17 cellular contexts compared by ENCODE assay signal in genomic region chr13:107778094-107778493, GRCh38.
DNase-seq lines count a peak whose midpoint lies in the region; ATAC-seq, FAIRE-seq and TF ChIP-seq lines count a peak whose summit lies in the region.
"Had no signal": no experiment of that assay in that cellular context is flagged by ENCODE, and none has a peak within 500 bp of the region (broad histone marks: within the 10 kb centered on the region; RNA-seq: fewer than 3 reads in every experiment).

No MANE protein-coding gene starts in this region.

- TF ChIP-seq CTCF in WTC11 (IDR thresholded peaks at IDR 0.05) (no peak), endothelial cell of umbilical vein (IDR thresholded peaks at IDR 0.05; ENCODE audit: extremely low read depth in 1 of 2, insufficient read depth in 1 of 2, low read depth in 1 of 2, low read length in 2 of 2) (no peak), ascending aorta (IDR thresholded peaks at IDR 0.05) (no peak), adrenal gland (IDR thresholded peaks at IDR 0.05) (no peak)

- ATAC-seq in WTC11, result peak; percentile 24; the same call in 1 of the 2 replicates
- ATAC-seq: CD8-positive, alpha-beta T cell; GM12878 had no signal

- no TSS peak for BruUV-seq in endothelial cell of umbilical vein (replicated peaks; lab: Mats Ljungman, UMichigan)

- H3K36me3 Mint-ChIP-seq in WTC11, result peaks cover 9% of the 10 kb centered on the region
- H3K36me3 Mint-ChIP-seq: CD8-positive, alpha-beta T cell had no signal

- H4K20me1 ChIP-seq in endothelial cell of umbilical vein (replicated peaks; ENCODE audit: control insufficient read depth, extremely low read depth, insufficient read depth, low read length), result no peaks in the 10 kb centered on the region
- H4K20me1 ChIP-seq: BLaER1 treated with 17β-estradiol and CSF1 and Interleukin-3, amounts not matched to agents 10 nM and 100 nM had no signal

- H3K27me3 Mint-ChIP-seq in WTC11 (ENCODE audit: low read depth), result no peaks in the 10 kb centered on the region
- H3K27me3 Mint-ChIP-seq: B cell had no signal

- WGBS in adrenal gland, 4 donors, result 60 to 67% (median 63%) methylated on average over 1 of the region's 1 CpG

- CTCF ChIA-PET in WTC11 (lab: Charles Lee) (no interaction called here), endothelial cell of umbilical vein (lab: Charles Lee) (interaction anchor here (1.8 kb wide), 1 partner anchor 9 kb away, joined by 8 read pairs; no protein-coding TSS in a partner anchor)

- no peaks in the 10 kb centered on the region for H3K79me2 ChIP-seq in endothelial cell of umbilical vein (ENCODE audit: control insufficient read depth, insufficient read depth, low read length)

- no peak overlapping the region for H3K4me3 Mint-ChIP-seq in WTC11
- H3K4me3 Mint-ChIP-seq: B cell; CD8-positive, alpha-beta T cell had no signal

- H3K9me3 ChIP-seq in endothelial cell of umbilical vein (replicated peaks; ENCODE audit: control insufficient read depth, insufficient read depth, low read length) (no peaks in the 10 kb centered on the region), ascending aorta (no peaks in the 10 kb centered on the region), adrenal gland (replicated peaks in 1 of 3) (no peaks in the 10 kb centered on the region)

- H3K36me3 ChIP-seq in endothelial cell of umbilical vein (ENCODE audit: control insufficient read depth in 2 of 2, extremely low read depth in 1 of 2, insufficient read depth in 2 of 2, low read length in 2 of 2) (no peaks in the 10 kb centered on the region), ascending aorta (no peaks in the 10 kb centered on the region), adrenal gland (replicated peaks in 1 of 2) (no peaks in the 10 kb centered on the region)
- H3K36me3 ChIP-seq: BLaER1 treated with 17β-estradiol and CSF1 and Interleukin-3, amounts not matched to agents 10 nM and 100 nM had no signal

- no peak for TF ChIP-seq POLR2A in H54 (IDR thresholded peaks at IDR 0.05; ENCODE audit: low read depth, low read length)
- no peak for TF ChIP-seq POLR2A in endothelial cell of umbilical vein (IDR thresholded peaks at IDR 0.05; ENCODE audit: low read depth, low read length)
- TF ChIP-seq POLR2A in adrenal gland (IDR thresholded peaks at IDR 0.05), result no peak

- no peak overlapping the region for H3K4me3 ChIP-seq in endothelial cell of umbilical vein (replicated peaks in 1 of 3; ENCODE audit: insufficient read depth in 1 of 3, low read depth in 1 of 3, low read length in 3 of 3)
- H3K4me3 ChIP-seq in ascending aorta, result no peak overlapping the region
- H3K4me3 ChIP-seq in adrenal gland, result no peak overlapping the region
- H3K4me3 ChIP-seq: BLaER1 treated with 17β-estradiol and CSF1 and Interleukin-3, amounts not matched to agents 10 nM and 100 nM; GM12878 had no signal

- H3K9me3 Mint-ChIP-seq in WTC11, result peaks cover 12% of the 10 kb centered on the region

- no peak overlapping the region for H3K4me2 ChIP-seq in endothelial cell of umbilical vein (ENCODE audit: insufficient read depth, low read length)
- H3K4me2 ChIP-seq: BLaER1 treated with 17β-estradiol and CSF1 and Interleukin-3, amounts not matched to agents 10 nM and 100 nM had no signal

- H3K9me1 ChIP-seq in endothelial cell of umbilical vein (replicated peaks; ENCODE audit: control insufficient read depth, extremely low read depth, insufficient read depth, low read length), result no peaks in the 10 kb centered on the region

- peak; percentile 91 for FAIRE-seq in H54 (lab: Jason Lieb, UNC)
- no peak for FAIRE-seq in endothelial cell of umbilical vein (lab: Jason Lieb, UNC)
- FAIRE-seq: GM12878 had no signal

- no peak for DNase-seq in H54 (ENCODE audit: insufficient read length, low spot score)
- DNase-seq in WTC11 (ENCODE audit: low spot score), result no peak
- peak; percentile 36 for DNase-seq in endothelial cell of umbilical vein (ENCODE audit: low read depth, low spot score)
- no peak for DNase-seq in ascending aorta (ENCODE audit: low spot score in 2 of 2)
- no peak for DNase-seq in mesenteric fat pad (ENCODE audit: low spot score)
- DNase-seq in adrenal gland, result no peak
- DNase-seq in 8988T, result no peak
- DNase-seq: Calu3; CD8-positive, alpha-beta T cell; DMS53; DND-41; EL; HCEC 1CT had no signal

- intact Hi-C loops in endothelial cell of umbilical vein (cut with micrococcal nuclease) (loop anchor here (5.0 kb wide), 1 partner anchor 406 kb away; no protein-coding TSS in a partner anchor), ascending aorta (cut with DNase I) (no loop called here), adrenal gland (cut with DNase I) (no loop called here)

- H3K4me1 ChIP-seq in endothelial cell of umbilical vein (ENCODE audit: control insufficient read depth, extremely low read depth, insufficient read depth, low read length), result no peaks in the 10 kb centered on the region
- no peaks in the 10 kb centered on the region for H3K4me1 ChIP-seq in ascending aorta
- no peaks in the 10 kb centered on the region for H3K4me1 ChIP-seq in adrenal gland (replicated peaks in 1 of 2)
- H3K4me1 ChIP-seq: BLaER1 treated with 17β-estradiol and CSF1 and Interleukin-3, amounts not matched to agents 10 nM and 100 nM had no signal

- H3K27ac ChIP-seq in endothelial cell of umbilical vein (ENCODE audit: insufficient read depth, low read depth, low read length) (no peak overlapping the region), ascending aorta (no peak overlapping the region), adrenal gland (no peak overlapping the region)
- H3K27ac ChIP-seq: BLaER1 treated with 17β-estradiol and CSF1 and Interleukin-3, amounts not matched to agents 10 nM and 100 nM; HL-60 had no signal

- dilution Hi-C loops in endothelial cell of umbilical vein (cut with MboI; ENCODE audit: extremely low pct_ligation_motif_present, low sequenced_read_pairs), result no loop called here

- POLR2A ChIA-PET in WTC11 (lab: Charles Lee) (no interaction called here), endothelial cell of umbilical vein (lab: Charles Lee) (no interaction called here)

- H3K27me3 ChIP-seq in endothelial cell of umbilical vein (ENCODE audit: control insufficient read depth in 2 of 2, insufficient read depth in 2 of 2, low read length in 2 of 2) (no peaks in the 10 kb centered on the region), ascending aorta (no peaks in the 10 kb centered on the region), adrenal gland (no peaks in the 10 kb centered on the region)
- H3K27me3 ChIP-seq: BLaER1 treated with 17β-estradiol and CSF1 and Interleukin-3, amounts not matched to agents 10 nM and 100 nM had no signal

- H2AFZ ChIP-seq in endothelial cell of umbilical vein (ENCODE audit: low read depth, low read length), result no peak overlapping the region

- H3K27ac Mint-ChIP-seq in WTC11, result no peak overlapping the region
- H3K27ac Mint-ChIP-seq: B cell; CD8-positive, alpha-beta T cell had no signal

- H3K9ac ChIP-seq in endothelial cell of umbilical vein (replicated peaks; ENCODE audit: extremely low read depth, insufficient read depth, low read length), result no peak overlapping the region
- H3K9ac ChIP-seq: BLaER1 treated with 17β-estradiol and CSF1 and Interleukin-3, amounts not matched to agents 10 nM and 100 nM had no signal

- H3K4me1 Mint-ChIP-seq in WTC11, result peaks cover 16% of the 10 kb centered on the region
- H3K4me1 Mint-ChIP-seq: B cell had no signal

TF ChIP-seq in WTC11, 78 proteins besides CTCF, POLR2A, EP300 and RAD21 (continues in another document):
- no peak for TF ChIP-seq ATF3 (CRISPR knock-in tag; conservative IDR thresholded peaks at IDR 0.05)
- no peak for TF ChIP-seq ZNF138 (CRISPR knock-in tag; conservative IDR thresholded peaks at IDR 0.05)
- no peak for TF ChIP-seq CDX4 (CRISPR knock-in tag; IDR thresholded peaks at IDR 0.05; ENCODE audit: borderline replicate concordance)
- no peak for TF ChIP-seq IRF1 (CRISPR knock-in tag; IDR thresholded peaks at IDR 0.05)
- TF ChIP-seq ZNF121 (CRISPR knock-in tag; IDR thresholded peaks at IDR 0.05), result no peak

TF ChIP-seq in endothelial cell of umbilical vein, 7 proteins besides CTCF, POLR2A, EP300 and RAD21:
- TF ChIP-seq MYC (IDR thresholded peaks at IDR 0.05; ENCODE audit: low read depth, low read length), result no peak
- no peak for TF ChIP-seq FOS (IDR thresholded peaks at IDR 0.05; ENCODE audit: borderline replicate concordance, insufficient read depth, low read length)
- no peak for TF ChIP-seq GATA2 (IDR thresholded peaks at IDR 0.05; ENCODE audit: insufficient read depth, insufficient read length, low read depth, low read length)
